Comparison of ENCODE assay signal across 22 cellular contexts in the genomic region with DNA sequence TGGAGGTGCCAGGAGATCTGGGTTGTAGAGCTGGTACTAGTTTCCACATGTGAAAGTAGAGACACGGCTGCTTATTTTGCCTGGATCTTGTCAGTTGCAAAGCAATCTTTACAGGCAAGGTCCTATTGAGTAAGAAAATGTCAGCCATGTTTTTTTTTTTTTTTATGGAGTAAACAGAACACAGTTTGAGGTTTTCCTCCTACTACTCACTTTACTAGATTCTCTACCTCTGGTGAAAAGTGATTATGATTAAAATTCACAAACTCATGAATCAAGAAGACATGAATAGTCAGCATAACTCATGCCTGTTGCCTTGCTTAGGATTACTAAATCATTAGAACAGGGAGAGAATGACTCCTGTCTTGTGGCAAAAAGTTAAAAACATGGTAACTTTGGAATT.
"Had no signal": no experiment of that assay in that cellular context is flagged by ENCODE, and none has a peak within 500 bp of the region (broad histone marks: within the 10 kb centered on the region; RNA-seq: fewer than 3 reads in every experiment).

No MANE protein-coding gene starts in this region.

- H3K36me3 ChIP-seq: gastrocnemius medialis, heart right ventricle, left lung, lower lobe of right lung, neutrophil, right atrium auricular region, suprapubic skin, thyroid gland, upper lobe of right lung, vagina had no signal

- H3K9me3 ChIP-seq: gastrocnemius medialis, heart right ventricle, left lung, lower lobe of right lung, mucosa of descending colon, neutrophil, right atrium auricular region, suprapubic skin, thyroid gland, upper lobe of right lung, vagina had no signal

- H3K27ac Mint-ChIP-seq: naive thymus-derived CD8-positive, alpha-beta T cell; stimulated activated effector memory CD8-positive, alpha-beta T cell treated with anti-CD3 and anti-CD28 coated beads, Interleukin-12 subunit alpha, Interleukin-12 subunit beta, amount 100 ng/mL, for 72 hours had no signal

- H3K4me1 Mint-ChIP-seq: naive thymus-derived CD8-positive, alpha-beta T cell; stimulated activated effector memory CD8-positive, alpha-beta T cell treated with anti-CD3 and anti-CD28 coated beads, Interleukin-12 subunit alpha, Interleukin-12 subunit beta, amount 100 ng/mL, for 72 hours had no signal

- H3K4me3 ChIP-seq: dorsolateral prefrontal cortex, gastrocnemius medialis, heart right ventricle, left lung, lower lobe of right lung, mucosa of descending colon, right atrium auricular region, suprapubic skin, thyroid gland, upper lobe of right lung, vagina had no signal

- H3K27me3 ChIP-seq: gastrocnemius medialis, left lung, right atrium auricular region, suprapubic skin, thyroid gland, upper lobe of right lung, vagina had no signal

- H3K4me1 ChIP-seq: gastrocnemius medialis, heart right ventricle, lower lobe of right lung, right atrium auricular region had no signal

- ATAC-seq: esophagus mucosa; gastrocnemius medialis; heart right ventricle; left lung; lower lobe of right lung; mucosa of descending colon; naive thymus-derived CD8-positive, alpha-beta T cell; stimulated activated effector memory CD8-positive, alpha-beta T cell treated with anti-CD3 and anti-CD28 coated beads, Interleukin-12 subunit alpha, Interleukin-12 subunit beta, amount 100 ng/mL, for 72 hours; stimulated activated naive CD8-positive, alpha-beta T cell treated with anti-CD3 and anti-CD28 coated beads, Interleukin-15, Interleukin-2, amounts not matched to agents 100 U/mL and 50 U/mL, for 24 hours; upper lobe of right lung had no signal

- H3K27ac ChIP-seq: dorsolateral prefrontal cortex, heart right ventricle, left lung, lower lobe of right lung, neutrophil, right atrium auricular region, suprapubic skin, thyroid gland, upper lobe of right lung had no signal

- DNase-seq: cortex of kidney; dorsolateral prefrontal cortex; effector CD8-positive, alpha-beta T cell; gastrocnemius medialis; heart right ventricle; islet precursor cell; left lung; lower lobe of right lung; mucosa of descending colon; naive thymus-derived CD8-positive, alpha-beta T cell; posterior cingulate gyrus; stimulated activated CD4-positive, alpha-beta T cell treated with anti-CD3 and anti-CD28 coated beads, Interleukin-4, amount 100 ng/mL, for 1 hour; stimulated activated CD8-positive, alpha-beta memory T cell treated with anti-CD3 and anti-CD28 coated beads, Interleukin-4, amount 100 ng/mL, for 48 hours; stimulated activated naive CD8-positive, alpha-beta T cell treated with anti-CD3 and anti-CD28 coated beads, Interleukin-15, Interleukin-2, amounts not matched to agents 100 U/mL and 50 U/mL, for 24 hours; thyroid gland; upper lobe of right lung had no signal

- H3K4me3 Mint-ChIP-seq: naive thymus-derived CD8-positive, alpha-beta T cell; stimulated activated effector memory CD8-positive, alpha-beta T cell treated with anti-CD3 and anti-CD28 coated beads, Interleukin-12 subunit alpha, Interleukin-12 subunit beta, amount 100 ng/mL, for 72 hours had no signal

- H3K9me3 Mint-ChIP-seq: stimulated activated effector memory CD8-positive, alpha-beta T cell treated with anti-CD3 and anti-CD28 coated beads, Interleukin-12 subunit alpha, Interleukin-12 subunit beta, amount 100 ng/mL, for 72 hours had no signal

- H3K36me3 Mint-ChIP-seq: naive thymus-derived CD8-positive, alpha-beta T cell; stimulated activated effector memory CD8-positive, alpha-beta T cell treated with anti-CD3 and anti-CD28 coated beads, Interleukin-12 subunit alpha, Interleukin-12 subunit beta, amount 100 ng/mL, for 72 hours had no signal
